In the genomic region with DNA sequence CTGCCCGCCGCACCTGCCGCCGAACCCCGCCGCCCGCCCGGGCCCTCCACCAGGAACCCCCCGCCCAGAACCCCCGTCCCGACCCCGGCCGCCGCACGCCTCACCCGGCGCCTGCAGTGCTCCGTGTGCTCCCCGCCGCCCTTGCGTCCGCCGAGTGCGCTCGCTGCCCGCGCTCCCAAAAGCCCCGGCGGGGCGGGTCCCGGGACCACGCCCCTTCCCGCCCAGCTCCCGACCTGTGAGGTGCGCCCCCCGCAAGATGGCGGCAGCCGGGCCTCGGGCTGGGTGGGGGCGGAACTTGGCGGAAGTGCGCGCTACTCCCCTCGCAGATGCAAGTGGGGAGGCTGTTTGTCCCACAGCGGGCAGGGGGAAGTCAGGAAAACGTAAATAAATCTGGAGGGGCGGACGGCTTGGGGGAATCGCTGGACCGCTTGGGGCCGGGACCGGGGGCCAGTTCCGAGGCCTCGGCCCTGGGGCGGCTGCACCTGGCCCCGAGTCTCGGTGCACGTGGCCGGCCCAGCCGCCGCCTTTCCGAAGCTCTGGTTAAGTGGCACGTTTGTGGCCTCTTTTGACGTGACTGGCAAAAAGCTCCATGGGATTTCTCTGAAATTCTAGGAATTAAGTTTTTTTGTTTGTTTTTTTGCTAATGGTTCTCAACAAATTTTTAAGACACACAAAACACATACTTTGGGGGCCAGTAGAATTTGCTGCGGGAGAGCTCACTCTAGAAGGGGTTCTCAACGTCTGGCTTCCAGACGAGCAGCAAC, we compare ENCODE assay signal across 8 cellular contexts. TPM values are rescaled to one million over a fixed set of nuclear protein-coding genes. Genes with fewer than 3 reads are reported as not detected.
DNase-seq lines count a peak whose midpoint lies in the region; ATAC-seq and TF ChIP-seq lines count a peak whose summit lies in the region.

Gene EZR (minus strand): TSS at position 156 of the 764 bp plus-strand sequence. CDS start 1,275 bp downstream, outside the sequence.

- H2AFZ ChIP-seq in neural cell (ENCODE audit: low read depth, low read length): no peak within 1 kb of the TSS

- H3K4me2 ChIP-seq in neural cell (ENCODE audit: low read length): no peak within 1 kb of the TSS

- peaks cover 3% of the 10 kb centered on the region for H3K4me1 Mint-ChIP-seq in Calu3 (ENCODE audit: low read depth, unreplicated experiment)

- peak within 1 kb of the TSS; percentile 97 for H3K27ac Mint-ChIP-seq in Calu3 (ENCODE audit: unreplicated experiment)

- H4K20me1 ChIP-seq in neural cell (ENCODE audit: insufficient read depth): no peaks in the 10 kb centered on the region

- H3K27me3 Mint-ChIP-seq in Calu3 (ENCODE audit: unreplicated experiment): no peaks in the 10 kb centered on the region

- H3K36me3 ChIP-seq in HUES48 (ENCODE audit: control insufficient read depth, insufficient read depth, low read length) (peaks cover 30% of the 10 kb centered on the region), neural cell (ENCODE audit: insufficient read depth, low read length) (no peaks in the 10 kb centered on the region), stomach smooth muscle (ENCODE audit: control insufficient read depth in 2 of 2, insufficient read depth in 2 of 2, low read length in 2 of 2) (no peaks in the 10 kb centered on the region)

- ATAC-seq in GM21360 (IDR thresholded peaks at IDR 0.05; ENCODE audit: unreplicated experiment): peak; percentile 52

- CTCF ChIA-PET in Calu3 (lab: Charles Lee): interaction anchor here (0.8 to 1.5 kb wide), 4 partner anchors 11 to 56 kb away, joined by 4 to 12 read pairs (median 6); no protein-coding TSS in a partner anchor

- peak within 1 kb of the TSS; percentile 85 for H3K4me3 Mint-ChIP-seq in Calu3 (ENCODE audit: low read depth, unreplicated experiment)

- H3F3A ChIP-seq in neural cell (ENCODE audit: insufficient read depth, low read length, poor library complexity, severe bottlenecking): no peaks in the 10 kb centered on the region

- H3K4me1 ChIP-seq in HUES48 (ENCODE audit: control insufficient read depth, insufficient read depth, low read length) (peaks cover 32% of the 10 kb centered on the region), stomach smooth muscle (ENCODE audit: control insufficient read depth, insufficient read depth, low read length) (peaks cover 14% of the 10 kb centered on the region)

- DNase-seq in Calu3 (peak; percentile 87), RPMI7951 (ENCODE audit: low read depth) (peak; percentile 74), fibroblast of the aortic adventitia (ENCODE audit: low read depth) (peak; percentile 38)
- DNase-seq in activated T-helper 1 cell treated with anti-CD3 and anti-CD28 coated beads, Interleukin-2, amount 50 U/mL, for 16 hours (ENCODE audit: low read depth in 1 of 2, low spot score in 1 of 2): peak; percentile 62 to 75

- H3K27me3 ChIP-seq in HUES48 (ENCODE audit: control insufficient read depth, insufficient read depth, low read length) (peaks cover 8% of the 10 kb centered on the region), neural cell (ENCODE audit: insufficient read depth, low read depth, low read length) (peaks cover 17% of the 10 kb centered on the region), stomach smooth muscle (ENCODE audit: control insufficient read depth in 1 of 2, insufficient read depth in 2 of 2, low read length in 2 of 2) (no peaks in the 10 kb centered on the region)

- H3K27ac ChIP-seq in HUES48 (ENCODE audit: low read depth, low read length) (peak within 1 kb of the TSS; percentile 91), neural cell (ENCODE audit: low read length) (no peak within 1 kb of the TSS), stomach smooth muscle (ENCODE audit: low read length) (peak within 1 kb of the TSS; percentile 60)

- intact Hi-C loops in Calu3 (cut with micrococcal nuclease; ENCODE audit: unreplicated experiment): loop anchor here (5.0 kb wide), 1 partner anchor 48 kb away; no protein-coding TSS in a partner anchor

- H3K9me2 ChIP-seq in neural cell (ENCODE audit: insufficient read depth, low read length): no peaks in the 10 kb centered on the region

- H3K4me3 ChIP-seq in HUES48 (ENCODE audit: low read depth, low read length) (peak within 1 kb of the TSS; percentile 89), fibroblast of the aortic adventitia (ENCODE audit: low read depth, low read length) (peak within 1 kb of the TSS; percentile 82), neural cell (ENCODE audit: low read length) (peak within 1 kb of the TSS; percentile 68), stomach smooth muscle (ENCODE audit: low read length in 2 of 2) (peak within 1 kb of the TSS; percentile 66 to 83)

- TF ChIP-seq CTCF in Calu3 (IDR thresholded peaks at IDR 0.05; ENCODE audit: unreplicated experiment): no peak
- TF ChIP-seq CTCF in fibroblast of the aortic adventitia (IDR thresholded peaks at IDR 0.05; ENCODE audit: insufficient read depth, low read length): no peak
- TF ChIP-seq CTCF in neural cell (IDR thresholded peaks at IDR 0.05; ENCODE audit: poor library complexity, severe bottlenecking): no peak

- TF ChIP-seq RAD21 in neural cell (conservative IDR thresholded peaks at IDR 0.05): no peak

- TF ChIP-seq EP300 in neural cell (conservative IDR thresholded peaks at IDR 0.05; ENCODE audit: poor library complexity, severe bottlenecking): no peak

- H3K9ac ChIP-seq in HUES48 (ENCODE audit: low read depth, low read length): peak within 1 kb of the TSS; percentile 92
- H3K9ac ChIP-seq in neural cell (ENCODE audit: low read length): peak within 1 kb of the TSS; percentile 36
- peak within 1 kb of the TSS in 1 of 2 donors; percentile 84 for H3K9ac ChIP-seq in stomach smooth muscle (ENCODE audit: low read length in 2 of 2)

- TSS peak; percentile 16 for BruUV-seq in Calu3 (replicated peaks; lab: Mats Ljungman, UMichigan)

- peaks cover 61% of the 10 kb centered on the region for H3K36me3 Mint-ChIP-seq in Calu3 (ENCODE audit: insufficient read depth, unreplicated experiment)

- peaks cover 8% of the 10 kb centered on the region for H3K79me2 ChIP-seq in neural cell (replicated peaks; ENCODE audit: insufficient read depth, low read length)

- no peaks in the 10 kb centered on the region for H3K9me3 Mint-ChIP-seq in Calu3 (ENCODE audit: low read depth, unreplicated experiment)

- 0 out of 2 replicates have a peak, but pooled peaks cover 2% of the 10 kb centered on the region for H3K9me3 ChIP-seq in HUES48 (ENCODE audit: control insufficient read depth, insufficient read depth, low read length)
- H3K9me3 ChIP-seq in neural cell (ENCODE audit: low read length): no peaks in the 10 kb centered on the region
- no peaks in the 10 kb centered on the region for H3K9me3 ChIP-seq in stomach smooth muscle (ENCODE audit: control insufficient read depth in 2 of 2, low read length in 2 of 2)

TF ChIP-seq in neural cell, 6 proteins besides CTCF, POLR2A, EP300 and RAD21:
- TF ChIP-seq TAF1 (IDR thresholded peaks at IDR 0.05; ENCODE audit: low read depth): no peak
- no peak for TF ChIP-seq REST (IDR thresholded peaks at IDR 0.05; ENCODE audit: borderline replicate concordance)
- TF ChIP-seq MXI1 (conservative IDR thresholded peaks at IDR 0.05; ENCODE audit: poor library complexity, severe bottlenecking): no peak
- TF ChIP-seq POLR2AphosphoS5 (IDR thresholded peaks at IDR 0.05): no peak
- TF ChIP-seq SMC3 (conservative IDR thresholded peaks at IDR 0.05; ENCODE audit: poor library complexity): no peak
- TF ChIP-seq EZH2 (IDR thresholded peaks at IDR 0.05; ENCODE audit: borderline replicate concordance, insufficient read depth, low read length, poor library complexity, severe bottlenecking): no peak

RNA-seq across cellular contexts. Expression of gene EZR, which starts in this region (rescaled TPM):
- 935 and 954 TPM in 2 replicates for total RNA-seq in Calu3 (2022)
- 95.6 and 104 TPM in 2 replicates for total RNA-seq in RPMI7951 (2014; rRNA removed; shearing (Covaris generic))
- 41.3 and 47.0 TPM in 2 replicates for total RNA-seq in fibroblast of the aortic adventitia (ENCODE audit: low replicate concordance)
- polyA plus RNA-seq in neural cell: 1.4 and 1.6 TPM in 2 replicates
- 2.3 and 2.4 TPM in 2 replicates for polyA minus RNA-seq in neural cell
